In genomic region chr7:34277016-34277800, GRCh38 we compare ENCODE assay signal across 10 cellular contexts.
A peak's percentile ranks its signal among the peaks of the same experiment; 100 is the strongest.
DNase-seq lines count a peak whose midpoint lies in the region; ATAC-seq and TF ChIP-seq lines count a peak whose summit lies in the region.
"Had no signal": no experiment of that assay in that cellular context is flagged by ENCODE, and none has a peak within 500 bp of the region (broad histone marks: within the 10 kb centered on the region; RNA-seq: fewer than 3 reads in every experiment).

No MANE protein-coding gene starts in this region.

- POLR2A ChIA-PET in RWPE1 (lab: Yijun Ruan, JAX; ENCODE audit: low non-redundant PET): no interaction called here

- no peak overlapping the region for H3K4me3 Mint-ChIP-seq in neural progenitor cell
- H3K4me3 Mint-ChIP-seq in Calu3 (ENCODE audit: low read depth, unreplicated experiment): no peak overlapping the region

- peaks cover 8% of the 10 kb centered on the region for H3K4me1 ChIP-seq in neural progenitor cell

- no TSS peak for BruUV-seq in Calu3 (replicated peaks; lab: Mats Ljungman, UMichigan)

- no peak overlapping the region for H2AFZ ChIP-seq in neural progenitor cell (replicated peaks)

- H3K9me3 Mint-ChIP-seq in neural progenitor cell (peaks cover 6% of the 10 kb centered on the region), Calu3 (ENCODE audit: low read depth, unreplicated experiment) (no peaks in the 10 kb centered on the region)

- H3K27ac ChIP-seq in RWPE1 (no peak overlapping the region), neural progenitor cell (no peak overlapping the region)
- H3K27ac ChIP-seq: dorsolateral prefrontal cortex, SK-N-MC had no signal

- H3K4me1 Mint-ChIP-seq in neural progenitor cell (no peaks in the 10 kb centered on the region), Calu3 (ENCODE audit: low read depth, unreplicated experiment) (no peaks in the 10 kb centered on the region)

- no peaks in the 10 kb centered on the region for H3F3A ChIP-seq in neural progenitor cell (ENCODE audit: low read depth)

- TF ChIP-seq CTCF in RWPE1 (conservative IDR thresholded peaks at IDR 0.05; ENCODE audit: low read depth) (no peak), neural progenitor cell (IDR thresholded peaks at IDR 0.05) (no peak), Calu3 (IDR thresholded peaks at IDR 0.05; ENCODE audit: unreplicated experiment) (no peak)

- intact Hi-C loops in Calu3 (cut with micrococcal nuclease; ENCODE audit: unreplicated experiment): no loop called here

- CTCF ChIA-PET in RWPE1 (lab: Yijun Ruan, JAX): interaction anchor here (0.5 kb wide), 1 partner anchor 1854 kb away, joined by 4 read pairs; no protein-coding TSS in a partner anchor
- CTCF ChIA-PET in Calu3 (lab: Charles Lee): no interaction called here

- no peaks in the 10 kb centered on the region for H3K27me3 ChIP-seq in neural progenitor cell
- H3K27me3 ChIP-seq: dorsolateral prefrontal cortex had no signal

- no peaks in the 10 kb centered on the region for H3K9me3 ChIP-seq in neural progenitor cell (ENCODE audit: low read depth)

- H3K9ac ChIP-seq in neural progenitor cell: no peak overlapping the region

- no peaks in the 10 kb centered on the region for H4K20me1 ChIP-seq in neural progenitor cell (ENCODE audit: low read depth)

- H3K27ac Mint-ChIP-seq in neural progenitor cell (no peak overlapping the region), Calu3 (ENCODE audit: unreplicated experiment) (no peak overlapping the region)

- H3K27me3 Mint-ChIP-seq in neural progenitor cell (ENCODE audit: insufficient read depth, low read depth): no peaks in the 10 kb centered on the region
- no peaks in the 10 kb centered on the region for H3K27me3 Mint-ChIP-seq in Calu3 (ENCODE audit: unreplicated experiment)

- DNase-seq in RWPE1 (ENCODE audit: low spot score) (peak; percentile 4), neural progenitor cell (ENCODE audit: low spot score) (peak; percentile 19), Calu3 (no peak), left lobe of liver (ENCODE audit: low spot score) (no peak)
- DNase-seq: activated T-cell treated with anti-CD3 and anti-CD28 coated beads, Interleukin-2, amount 50 U/mL, for 48 hours; dorsolateral prefrontal cortex had no signal

- ATAC-seq in GM18907 (IDR thresholded peaks at IDR 0.05; ENCODE audit: unreplicated experiment): peak; percentile 78
- ATAC-seq in HG02970 (IDR thresholded peaks at IDR 0.05; ENCODE audit: low FRiP score, unreplicated experiment): peak; percentile 64
- no peak for ATAC-seq in left lobe of liver
- no peak for ATAC-seq in HG03378 (IDR thresholded peaks at IDR 0.05; ENCODE audit: unreplicated experiment)

- no peaks in the 10 kb centered on the region for H3K36me3 ChIP-seq in neural progenitor cell

- H3K4me2 ChIP-seq in neural progenitor cell: no peak overlapping the region

- H3K79me2 ChIP-seq in neural progenitor cell (ENCODE audit: low read depth): no peaks in the 10 kb centered on the region

- H3K36me3 Mint-ChIP-seq in neural progenitor cell (peaks cover 3% of the 10 kb centered on the region), Calu3 (ENCODE audit: insufficient read depth, unreplicated experiment) (no peaks in the 10 kb centered on the region)

- H3K4me3 ChIP-seq in neural progenitor cell: no peak overlapping the region
- H3K4me3 ChIP-seq: dorsolateral prefrontal cortex, SK-N-MC had no signal

Comparison
In these comparisons a context has a peak if more than half of its experiments do, and no peak if none do; other contexts are left out.
1. ATAC-seq: peak in GM18907 (single experiment) and HG02970 (single experiment); none in left lobe of liver (single experiment) and HG03378 (single experiment).
2. DNase-seq: peak in RWPE1 (single experiment) and neural progenitor cell (single experiment); none in Calu3 (single experiment) and left lobe of liver (single experiment).